Comparison of ENCODE assay signal across 1 cellular context in the genomic region with DNA sequence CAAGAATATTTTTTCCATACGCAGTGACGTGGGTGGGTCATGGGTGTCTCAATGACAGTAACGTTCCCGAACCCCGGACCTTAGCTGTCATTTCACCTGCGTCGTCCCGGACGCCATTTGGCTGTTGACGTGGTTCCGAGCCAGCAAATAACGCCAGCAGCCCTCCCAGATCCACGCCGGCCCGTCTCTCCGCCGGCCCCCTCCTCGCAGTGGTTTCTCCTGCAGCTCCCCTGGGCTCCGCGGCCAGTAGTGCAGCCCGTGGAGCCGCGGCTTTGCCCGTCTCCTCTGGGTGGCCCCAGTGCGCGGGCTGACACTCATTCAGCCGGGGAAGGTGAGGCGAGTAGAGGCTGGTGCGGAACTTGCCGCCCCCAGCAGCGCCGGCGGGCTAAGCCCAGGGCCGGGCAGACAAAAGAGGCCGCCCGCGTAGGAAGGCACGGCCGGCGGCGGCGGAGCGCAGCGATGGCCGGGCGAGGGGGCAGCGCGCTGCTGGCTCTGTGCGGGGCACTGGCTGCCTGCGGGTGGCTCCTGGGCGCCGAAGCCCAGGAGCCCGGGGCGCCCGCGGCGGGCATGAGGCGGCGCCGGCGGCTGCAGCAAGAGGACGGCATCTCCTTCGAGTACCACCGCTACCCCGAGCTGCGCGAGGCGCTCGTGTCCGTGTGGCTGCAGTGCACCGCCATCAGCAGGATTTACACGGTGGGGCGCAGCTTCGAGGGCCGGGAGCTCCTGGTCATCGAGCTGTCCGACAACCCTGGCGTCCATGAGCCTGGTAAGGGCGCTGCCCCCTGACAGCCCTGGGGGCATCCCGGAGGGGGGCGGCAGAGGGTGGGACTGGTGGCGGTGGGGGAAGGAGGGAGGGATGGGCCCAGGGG.
A peak's percentile ranks its signal among the peaks of the same experiment; 100 is the strongest.
TF ChIP-seq lines count a peak whose summit lies in the region.

A gene (plus strand): TSS at position 246 of the 869 bp plus-strand sequence. CDS start 214 bp downstream, at position 460.

TF ChIP-seq in K562, 482 proteins besides CTCF, POLR2A, EP300 and RAD21 (continued from another document):
- TF ChIP-seq, protein P1, sequence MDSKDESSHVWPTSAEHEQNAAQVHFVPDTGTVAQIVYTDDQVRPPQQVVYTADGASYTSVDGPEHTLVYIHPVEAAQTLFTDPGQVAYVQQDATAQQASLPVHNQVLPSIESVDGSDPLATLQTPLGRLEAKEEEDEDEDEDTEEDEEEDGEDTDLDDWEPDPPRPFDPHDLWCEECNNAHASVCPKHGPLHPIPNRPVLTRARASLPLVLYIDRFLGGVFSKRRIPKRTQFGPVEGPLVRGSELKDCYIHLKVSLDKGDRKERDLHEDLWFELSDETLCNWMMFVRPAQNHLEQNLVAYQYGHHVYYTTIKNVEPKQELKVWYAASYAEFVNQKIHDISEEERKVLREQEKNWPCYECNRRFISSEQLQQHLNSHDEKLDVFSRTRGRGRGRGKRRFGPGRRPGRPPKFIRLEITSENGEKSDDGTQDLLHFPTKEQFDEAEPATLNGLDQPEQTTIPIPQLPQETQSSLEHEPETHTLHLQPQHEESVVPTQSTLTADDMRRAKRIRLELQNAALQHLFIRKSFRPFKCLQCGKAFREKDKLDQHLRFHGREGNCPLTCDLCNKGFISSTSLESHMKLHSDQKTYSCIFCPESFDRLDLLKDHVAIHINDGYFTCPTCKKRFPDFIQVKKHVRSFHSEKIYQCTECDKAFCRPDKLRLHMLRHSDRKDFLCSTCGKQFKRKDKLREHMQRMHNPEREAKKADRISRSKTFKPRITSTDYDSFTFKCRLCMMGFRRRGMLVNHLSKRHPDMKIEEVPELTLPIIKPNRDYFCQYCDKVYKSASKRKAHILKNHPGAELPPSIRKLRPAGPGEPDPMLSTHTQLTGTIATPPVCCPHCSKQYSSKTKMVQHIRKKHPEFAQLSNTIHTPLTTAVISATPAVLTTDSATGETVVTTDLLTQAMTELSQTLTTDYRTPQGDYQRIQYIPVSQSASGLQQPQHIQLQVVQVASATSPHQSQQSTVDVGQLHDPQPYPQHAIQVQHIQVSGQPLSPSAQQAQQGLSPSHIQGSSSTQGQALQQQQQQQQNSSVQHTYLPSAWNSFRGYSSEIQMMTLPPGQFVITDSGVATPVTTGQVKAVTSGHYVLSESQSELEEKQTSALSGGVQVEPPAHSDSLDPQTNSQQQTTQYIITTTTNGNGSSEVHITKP (IDR thresholded peaks at IDR 0.05; ENCODE audit: partially characterized antibody) = peak; percentile 93
- no peak for TF ChIP-seq SMAD2 (IDR thresholded peaks at IDR 0.05; ENCODE audit: low read depth, low read length)
- no peak for TF ChIP-seq GATA2 (CRISPR knock-in tag; IDR thresholded peaks at IDR 0.05)
- TF ChIP-seq, protein P2, sequence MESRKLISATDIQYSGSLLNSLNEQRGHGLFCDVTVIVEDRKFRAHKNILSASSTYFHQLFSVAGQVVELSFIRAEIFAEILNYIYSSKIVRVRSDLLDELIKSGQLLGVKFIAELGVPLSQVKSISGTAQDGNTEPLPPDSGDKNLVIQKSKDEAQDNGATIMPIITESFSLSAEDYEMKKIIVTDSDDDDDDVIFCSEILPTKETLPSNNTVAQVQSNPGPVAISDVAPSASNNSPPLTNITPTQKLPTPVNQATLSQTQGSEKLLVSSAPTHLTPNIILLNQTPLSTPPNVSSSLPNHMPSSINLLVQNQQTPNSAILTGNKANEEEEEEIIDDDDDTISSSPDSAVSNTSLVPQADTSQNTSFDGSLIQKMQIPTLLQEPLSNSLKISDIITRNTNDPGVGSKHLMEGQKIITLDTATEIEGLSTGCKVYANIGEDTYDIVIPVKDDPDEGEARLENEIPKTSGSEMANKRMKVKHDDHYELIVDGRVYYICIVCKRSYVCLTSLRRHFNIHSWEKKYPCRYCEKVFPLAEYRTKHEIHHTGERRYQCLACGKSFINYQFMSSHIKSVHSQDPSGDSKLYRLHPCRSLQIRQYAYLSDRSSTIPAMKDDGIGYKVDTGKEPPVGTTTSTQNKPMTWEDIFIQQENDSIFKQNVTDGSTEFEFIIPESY (CRISPR knock-in tag; IDR thresholded peaks at IDR 0.05) = peak; percentile 82
- TF ChIP-seq, protein P3, sequence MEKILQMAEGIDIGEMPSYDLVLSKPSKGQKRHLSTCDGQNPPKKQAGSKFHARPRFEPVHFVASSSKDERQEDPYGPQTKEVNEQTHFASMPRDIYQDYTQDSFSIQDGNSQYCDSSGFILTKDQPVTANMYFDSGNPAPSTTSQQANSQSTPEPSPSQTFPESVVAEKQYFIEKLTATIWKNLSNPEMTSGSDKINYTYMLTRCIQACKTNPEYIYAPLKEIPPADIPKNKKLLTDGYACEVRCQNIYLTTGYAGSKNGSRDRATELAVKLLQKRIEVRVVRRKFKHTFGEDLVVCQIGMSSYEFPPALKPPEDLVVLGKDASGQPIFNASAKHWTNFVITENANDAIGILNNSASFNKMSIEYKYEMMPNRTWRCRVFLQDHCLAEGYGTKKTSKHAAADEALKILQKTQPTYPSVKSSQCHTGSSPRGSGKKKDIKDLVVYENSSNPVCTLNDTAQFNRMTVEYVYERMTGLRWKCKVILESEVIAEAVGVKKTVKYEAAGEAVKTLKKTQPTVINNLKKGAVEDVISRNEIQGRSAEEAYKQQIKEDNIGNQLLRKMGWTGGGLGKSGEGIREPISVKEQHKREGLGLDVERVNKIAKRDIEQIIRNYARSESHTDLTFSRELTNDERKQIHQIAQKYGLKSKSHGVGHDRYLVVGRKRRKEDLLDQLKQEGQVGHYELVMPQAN (IDR thresholded peaks at IDR 0.05; ENCODE audit: borderline replicate concordance) = no peak
- TF ChIP-seq PCBP1 (IDR thresholded peaks at IDR 0.05; ENCODE audit: low read depth, low read length, poor library complexity, severe bottlenecking) = peak; percentile 52
- TF ChIP-seq RBM17 (IDR thresholded peaks at IDR 0.05; ENCODE audit: borderline replicate concordance, low read depth, low read length) = no peak
- no peak for TF ChIP-seq ILK (tag; IDR thresholded peaks at IDR 0.05; ENCODE audit: borderline replicate concordance, low read depth)
- TF ChIP-seq, protein P4, sequence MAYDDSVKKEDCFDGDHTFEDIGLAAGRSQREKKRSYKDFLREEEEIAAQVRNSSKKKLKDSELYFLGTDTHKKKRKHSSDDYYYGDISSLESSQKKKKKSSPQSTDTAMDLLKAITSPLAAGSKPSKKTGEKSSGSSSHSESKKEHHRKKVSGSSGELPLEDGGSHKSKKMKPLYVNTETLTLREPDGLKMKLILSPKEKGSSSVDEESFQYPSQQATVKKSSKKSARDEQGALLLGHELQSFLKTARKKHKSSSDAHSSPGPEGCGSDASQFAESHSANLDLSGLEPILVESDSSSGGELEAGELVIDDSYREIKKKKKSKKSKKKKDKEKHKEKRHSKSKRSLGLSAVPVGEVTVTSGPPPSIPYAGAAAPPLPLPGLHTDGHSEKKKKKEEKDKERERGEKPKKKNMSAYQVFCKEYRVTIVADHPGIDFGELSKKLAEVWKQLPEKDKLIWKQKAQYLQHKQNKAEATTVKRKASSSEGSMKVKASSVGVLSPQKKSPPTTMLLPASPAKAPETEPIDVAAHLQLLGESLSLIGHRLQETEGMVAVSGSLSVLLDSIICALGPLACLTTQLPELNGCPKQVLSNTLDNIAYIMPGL (CRISPR knock-in tag; IDR thresholded peaks at IDR 0.05) = no peak
- TF ChIP-seq, protein P5, sequence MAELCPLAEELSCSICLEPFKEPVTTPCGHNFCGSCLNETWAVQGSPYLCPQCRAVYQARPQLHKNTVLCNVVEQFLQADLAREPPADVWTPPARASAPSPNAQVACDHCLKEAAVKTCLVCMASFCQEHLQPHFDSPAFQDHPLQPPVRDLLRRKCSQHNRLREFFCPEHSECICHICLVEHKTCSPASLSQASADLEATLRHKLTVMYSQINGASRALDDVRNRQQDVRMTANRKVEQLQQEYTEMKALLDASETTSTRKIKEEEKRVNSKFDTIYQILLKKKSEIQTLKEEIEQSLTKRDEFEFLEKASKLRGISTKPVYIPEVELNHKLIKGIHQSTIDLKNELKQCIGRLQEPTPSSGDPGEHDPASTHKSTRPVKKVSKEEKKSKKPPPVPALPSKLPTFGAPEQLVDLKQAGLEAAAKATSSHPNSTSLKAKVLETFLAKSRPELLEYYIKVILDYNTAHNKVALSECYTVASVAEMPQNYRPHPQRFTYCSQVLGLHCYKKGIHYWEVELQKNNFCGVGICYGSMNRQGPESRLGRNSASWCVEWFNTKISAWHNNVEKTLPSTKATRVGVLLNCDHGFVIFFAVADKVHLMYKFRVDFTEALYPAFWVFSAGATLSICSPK (IDR thresholded peaks at IDR 0.05; ENCODE audit: borderline replicate concordance) = no peak
